ENCODE assay signal across 1 cellular context in the genomic region with DNA sequence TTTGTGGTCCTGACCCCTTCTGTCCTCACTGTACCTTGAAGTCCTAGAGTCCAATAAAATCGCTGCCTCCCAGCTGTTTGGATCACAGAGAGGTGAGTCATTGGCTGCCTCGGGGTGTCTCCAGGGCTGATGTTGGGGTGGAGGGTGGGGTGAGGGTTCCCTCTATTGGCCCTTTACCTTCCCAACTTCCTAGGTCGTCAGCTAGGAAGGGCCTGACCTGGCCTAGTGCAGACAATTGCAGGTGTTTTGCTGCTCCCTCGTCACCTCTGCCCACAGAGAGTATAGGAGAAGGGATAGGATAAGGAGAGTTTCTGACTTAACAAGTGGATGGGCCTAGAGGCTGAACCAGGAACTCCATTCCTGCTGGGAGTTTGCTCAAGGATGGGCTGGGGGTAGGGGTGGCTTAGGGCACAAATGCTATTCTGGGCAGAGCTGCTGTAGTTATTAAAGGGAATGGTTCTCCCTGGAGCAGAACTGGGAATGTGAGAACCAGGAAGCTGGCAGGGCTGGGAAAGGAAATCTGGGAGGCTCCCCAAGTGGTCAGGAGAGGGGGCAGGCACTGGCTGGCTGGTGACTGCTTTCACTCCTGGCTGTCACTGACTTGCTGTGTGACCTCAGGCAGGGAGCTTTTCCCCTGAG.
TF ChIP-seq lines count a peak whose summit lies in the region.

No MANE protein-coding gene starts in this region.

TF ChIP-seq in endothelial cell of umbilical vein, 7 proteins besides CTCF, POLR2A, EP300 and RAD21 (continued from another document):
- TF ChIP-seq JUN (IDR thresholded peaks at IDR 0.05; ENCODE audit: borderline replicate concordance, insufficient read depth, insufficient read length, low read depth) (no peak), MYC (IDR thresholded peaks at IDR 0.05; ENCODE audit: low read depth, low read length) (no peak), GATA2 (IDR thresholded peaks at IDR 0.05; ENCODE audit: insufficient read depth, insufficient read length, low read depth, low read length) (no peak), EZH2 (IDR thresholded peaks at IDR 0.05; ENCODE audit: borderline replicate concordance, low read depth, low read length, severe bottlenecking) (no peak), POLR2AphosphoS5 (IDR thresholded peaks at IDR 0.05; ENCODE audit: insufficient read depth, low read depth, low read length) (no peak)
